In the genomic region with DNA sequence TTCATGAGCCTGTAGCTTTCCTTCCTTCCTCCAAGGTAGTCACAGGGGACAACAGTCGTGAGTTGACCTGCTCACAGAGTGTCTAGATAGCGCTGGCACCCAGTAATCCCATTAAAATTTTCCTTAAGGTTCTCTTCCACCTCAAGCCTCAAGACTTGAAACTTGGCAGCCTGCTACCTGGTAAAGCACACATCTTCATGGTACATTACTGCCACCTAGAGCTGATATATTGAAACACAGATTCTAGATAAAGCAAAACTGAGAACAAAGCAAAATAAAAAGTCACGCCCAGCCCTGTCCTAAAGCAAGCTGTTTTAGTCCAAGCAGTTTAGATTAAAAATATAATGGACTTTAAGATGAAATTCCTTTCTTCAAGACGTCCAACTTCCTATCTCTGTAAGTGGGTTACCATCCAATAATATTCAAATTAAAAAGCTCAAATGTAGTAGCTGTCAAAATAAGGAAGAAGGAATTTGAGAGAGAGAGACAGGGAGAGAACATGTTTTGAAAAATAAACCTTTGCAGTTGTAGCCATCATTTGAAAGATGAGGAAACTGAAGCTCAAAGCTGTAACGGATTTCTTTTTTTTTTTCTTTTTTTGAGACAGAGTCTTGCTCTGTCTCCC, we compare ENCODE assay signal across 8 cellular contexts. TPM values are rescaled to one million over a fixed set of nuclear protein-coding genes. Genes with fewer than 3 reads are reported as not detected.
DNase-seq lines count a peak whose midpoint lies in the region; ATAC-seq and TF ChIP-seq lines count a peak whose summit lies in the region.

No MANE protein-coding gene starts in this region.

- H3K27me3 Mint-ChIP-seq in activated T-helper 1 cell treated with anti-CD3 and anti-CD28 coated beads, Interleukin-12 subunit alpha, Interleukin-12 subunit beta, Interleukin-2, Interleukin-4 antibody, amounts not matched to agents 30 ng/mL and 10 ng/mL and 1 ng/mL, durations not matched to agents 14 hours and 24 hours and 36 hours (ENCODE audit: insufficient read depth): peaks cover 11% of the 10 kb centered on the region

- H3K27ac ChIP-seq in prostate gland: no peak overlapping the region

- peak; percentile 4 to 7 for DNase-seq in activated CD4-positive, alpha-beta T cell treated with anti-CD3 and anti-CD28 coated beads for 4 hours
- DNase-seq in activated CD4-positive, alpha-beta T cell treated with anti-CD3 and anti-CD28 coated beads, Interleukin-2, amount 50 U/mL, for 1 hour: no peak
- DNase-seq in NCI-H2227 treated with DMSO at 0.1 percent for 48 hours (lab: John Stamatoyannopoulos, UW) (peak; percentile 68), Right ventricle myocardium superior (no peak), prostate gland (ENCODE audit: low spot score) (peak; percentile 46)
- DNase-seq in activated T-helper 1 cell treated with anti-CD3 and anti-CD28 coated beads, Interleukin-12 subunit alpha, Interleukin-12 subunit beta, Interleukin-2, Interleukin-4 antibody, amounts not matched to agents 30 ng/mL and 10 ng/mL and 1 ng/mL, durations not matched to agents 14 hours and 24 hours and 36 hours (ENCODE audit: low spot score): no peak
- no peak for DNase-seq in effector CD4-positive, alpha-beta T cell

- H3K4me1 Mint-ChIP-seq in activated T-helper 1 cell treated with anti-CD3 and anti-CD28 coated beads, Interleukin-12 subunit alpha, Interleukin-12 subunit beta, Interleukin-2, Interleukin-4 antibody, amounts not matched to agents 30 ng/mL and 10 ng/mL and 1 ng/mL, durations not matched to agents 14 hours and 24 hours and 36 hours (ENCODE audit: low read depth): peaks cover 35% of the 10 kb centered on the region

- no peak overlapping the region for H3K4me3 ChIP-seq in prostate gland

- H3K27me3 ChIP-seq in prostate gland (replicated peaks; ENCODE audit: insufficient read depth): no peaks in the 10 kb centered on the region

- H3K9me3 Mint-ChIP-seq in activated T-helper 1 cell treated with anti-CD3 and anti-CD28 coated beads, Interleukin-12 subunit alpha, Interleukin-12 subunit beta, Interleukin-2, Interleukin-4 antibody, amounts not matched to agents 30 ng/mL and 10 ng/mL and 1 ng/mL, durations not matched to agents 14 hours and 24 hours and 36 hours: no peaks in the 10 kb centered on the region

- H3K4me3 Mint-ChIP-seq in activated T-helper 1 cell treated with anti-CD3 and anti-CD28 coated beads, Interleukin-12 subunit alpha, Interleukin-12 subunit beta, Interleukin-2, Interleukin-4 antibody, amounts not matched to agents 30 ng/mL and 10 ng/mL and 1 ng/mL, durations not matched to agents 14 hours and 24 hours and 36 hours: peak overlapping the region; percentile 32

- peak; percentile 58 for ATAC-seq in HG02938 (IDR thresholded peaks at IDR 0.05; ENCODE audit: unreplicated experiment)
- ATAC-seq in Right ventricle myocardium superior (ENCODE audit: poor library complexity): peak; percentile 79

- H3K36me3 Mint-ChIP-seq in activated T-helper 1 cell treated with anti-CD3 and anti-CD28 coated beads, Interleukin-12 subunit alpha, Interleukin-12 subunit beta, Interleukin-2, Interleukin-4 antibody, amounts not matched to agents 30 ng/mL and 10 ng/mL and 1 ng/mL, durations not matched to agents 14 hours and 24 hours and 36 hours (ENCODE audit: low read depth): no peaks in the 10 kb centered on the region

- intact Hi-C loops in activated T-helper 1 cell treated with anti-CD3 and anti-CD28 coated beads, Interleukin-12 subunit alpha, Interleukin-12 subunit beta, Interleukin-2, Interleukin-4 antibody, amounts not matched to agents 30 ng/mL and 10 ng/mL and 1 ng/mL, durations not matched to agents 14 hours and 24 hours and 36 hours (cut with micrococcal nuclease): loop anchor here (1.0 to 10.0 kb wide), 10 partner anchors 20 to 1558 kb away; a partner anchor contains a TSS
- intact Hi-C loops in Right ventricle myocardium superior (cut with DNase I) (loop anchor here (5.0 to 10.0 kb wide), 2 partner anchors 160 to 272 kb away; no protein-coding TSS in a partner anchor), prostate gland (cut with DNase I) (loop anchor here (5.0 to 10.0 kb wide), 2 partner anchors 160 to 272 kb away; no protein-coding TSS in a partner anchor)

- no peaks in the 10 kb centered on the region for H3K36me3 ChIP-seq in prostate gland

- no peak for TF ChIP-seq POLR2A in prostate gland (IDR thresholded peaks at IDR 0.05)

- WGBS in prostate gland: 8% methylated on average over 5 of the region's 5 CpGs

- H3K4me1 ChIP-seq in prostate gland (replicated peaks): no peaks in the 10 kb centered on the region

- peak; percentile 11 to 84 (median 70) for TF ChIP-seq CTCF in prostate gland (IDR thresholded peaks at IDR 0.05)

- H3K27ac Mint-ChIP-seq in activated T-helper 1 cell treated with anti-CD3 and anti-CD28 coated beads, Interleukin-12 subunit alpha, Interleukin-12 subunit beta, Interleukin-2, Interleukin-4 antibody, amounts not matched to agents 30 ng/mL and 10 ng/mL and 1 ng/mL, durations not matched to agents 14 hours and 24 hours and 36 hours: peak overlapping the region; percentile 21

- no peaks in the 10 kb centered on the region for H3K9me3 ChIP-seq in prostate gland

RNA-seq across cellular contexts. Expression of a gene that starts 50.7 kb away (rescaled TPM):
- total RNA-seq in activated T-helper 1 cell treated with anti-CD3 and anti-CD28 coated beads, Interleukin-12 subunit alpha, Interleukin-12 subunit beta, Interleukin-2, Interleukin-4 antibody, amounts not matched to agents 30 ng/mL and 10 ng/mL and 1 ng/mL, durations not matched to agents 14 hours and 24 hours and 36 hours: 101 and 107 TPM in 2 replicates
- total RNA-seq in Right ventricle myocardium superior (1.6 TPM), prostate gland (1 to 10 TPM; 5.5 to 5.7 TPM)

Comparison
In these comparisons a context has a peak if more than half of its experiments do, and no peak if none do; other contexts are left out.
1. DNase-seq: peak in activated CD4-positive, alpha-beta T cell treated with anti-CD3 and anti-CD28 coated beads for 4 hours (2 of 2), NCI-H2227 treated with DMSO at 0.1 percent for 48 hours (single experiment) and prostate gland (single experiment); none in activated CD4-positive, alpha-beta T cell treated with anti-CD3 and anti-CD28 coated beads, Interleukin-2, amount 50 U/mL, for 1 hour (single experiment), activated T-helper 1 cell treated with anti-CD3 and anti-CD28 coated beads, Interleukin-12 subunit alpha, Interleukin-12 subunit beta, Interleukin-2, Interleukin-4 antibody, amounts not matched to agents 30 ng/mL and 10 ng/mL and 1 ng/mL, durations not matched to agents 14 hours and 24 hours and 36 hours (single experiment), Right ventricle myocardium superior (single experiment) and effector CD4-positive, alpha-beta T cell (single experiment).
2. RNA of a gene that starts 50.7 kb away (total RNA-seq): 101 to 107 TPM in activated T-helper 1 cell treated with anti-CD3 and anti-CD28 coated beads, Interleukin-12 subunit alpha, Interleukin-12 subunit beta, Interleukin-2, Interleukin-4 antibody, amounts not matched to agents 30 ng/mL and 10 ng/mL and 1 ng/mL, durations not matched to agents 14 hours and 24 hours and 36 hours; 5.5 to 5.7 TPM in prostate gland and 1.6 TPM in Right ventricle myocardium superior (single experiment); every median in the first group is over 10 times any median in the second.